ENCODE assay signal across 10 cellular contexts in the genomic region with DNA sequence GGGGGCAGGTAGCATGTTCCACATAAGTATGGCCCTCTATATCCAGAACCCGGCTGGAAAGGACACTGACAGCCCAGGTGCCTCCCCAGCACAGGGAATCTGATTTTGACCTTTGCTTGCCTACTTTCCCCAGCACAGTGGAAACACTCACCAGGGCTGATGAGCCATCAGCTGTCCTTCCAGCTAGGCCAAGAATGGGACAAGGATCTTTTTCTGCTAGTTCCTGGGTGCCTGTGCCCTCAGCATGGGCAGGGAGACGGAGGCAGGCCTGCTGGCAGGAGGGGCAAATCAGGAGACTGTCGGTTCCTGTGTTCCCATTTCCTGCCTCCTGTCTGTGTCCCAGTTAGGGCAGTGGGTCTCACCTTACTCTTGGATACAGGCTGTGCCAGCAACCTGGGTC. TPM values are rescaled to one million over a fixed set of nuclear protein-coding genes. Genes with fewer than 3 reads are reported as not detected.
DNase-seq lines count a peak whose midpoint lies in the region; ATAC-seq and TF ChIP-seq lines count a peak whose summit lies in the region.
"Had no signal": no experiment of that assay in that cellular context is flagged by ENCODE, and none has a peak within 500 bp of the region (broad histone marks: within the 10 kb centered on the region; RNA-seq: fewer than 3 reads in every experiment).

No MANE protein-coding gene starts in this region.

- TF ChIP-seq POLR2A in erythroblast (IDR thresholded peaks at IDR 0.05; ENCODE audit: low read length) = no peak

- no peak for ATAC-seq in activated naive CD8-positive, alpha-beta T cell treated with anti-CD3 and anti-CD28 coated beads, Interleukin-2, amount 10 ng/mL, durations not matched to agents 7 days and 5 days (ENCODE audit: low read depth)
- ATAC-seq in left lobe of liver (peak; percentile 22), thoracic aorta (ENCODE audit: insufficient number of reproducible peaks, low FRiP score, low read depth) (no peak)

- H3K27ac ChIP-seq in thoracic aorta = no peak overlapping the region

- no peaks in the 10 kb centered on the region for H3K27me3 Mint-ChIP-seq in activated T-cell treated with anti-CD3 and anti-CD28 coated beads, Interleukin-2, amount 50 U/mL, for 24 hours
- no peaks in the 10 kb centered on the region for H3K27me3 Mint-ChIP-seq in activated naive CD8-positive, alpha-beta T cell treated with anti-CD3 and anti-CD28 coated beads, Interleukin-2, amount 10 ng/mL, durations not matched to agents 7 days and 5 days

- H3K4me1 ChIP-seq in thoracic aorta (ENCODE audit: control insufficient read depth in 1 of 2, low read depth in 2 of 2) = peaks cover 0 to 21% of the 10 kb centered on the region in 2 donors

- H3K27me3 ChIP-seq in thoracic aorta (replicated peaks; ENCODE audit: insufficient read depth) = no peaks in the 10 kb centered on the region

- H3K27ac Mint-ChIP-seq in activated T-cell treated with anti-CD3 and anti-CD28 coated beads, Interleukin-2, amount 50 U/mL, for 24 hours = peak overlapping the region; percentile 97
- H3K27ac Mint-ChIP-seq in activated naive CD8-positive, alpha-beta T cell treated with anti-CD3 and anti-CD28 coated beads, Interleukin-2, amount 10 ng/mL, durations not matched to agents 7 days and 5 days = peak overlapping the region; percentile 84

- peak overlapping the region; percentile 70 for H3K4me3 ChIP-seq in thoracic aorta

- POLR2A ChIA-PET in activated naive CD8-positive, alpha-beta T cell treated with anti-CD3 and anti-CD28 coated beads, Interleukin-2, amount 10 ng/mL, durations not matched to agents 7 days and 5 days (lab: Charles Lee) = interaction anchor here (0.6 to 6.7 kb wide), 16 partner anchors 9 to 373 kb away, joined by 3 to 68 read pairs (median 4); partner anchors contain the start of genes ITK and MED7

- H3K9me3 ChIP-seq in thoracic aorta = no peaks in the 10 kb centered on the region

- peaks cover 55% of the 10 kb centered on the region for H3K36me3 Mint-ChIP-seq in activated T-cell treated with anti-CD3 and anti-CD28 coated beads, Interleukin-2, amount 50 U/mL, for 24 hours (ENCODE audit: low read depth)
- H3K36me3 Mint-ChIP-seq in activated naive CD8-positive, alpha-beta T cell treated with anti-CD3 and anti-CD28 coated beads, Interleukin-2, amount 10 ng/mL, durations not matched to agents 7 days and 5 days = peaks cover 40% of the 10 kb centered on the region

- DNase-seq in activated T-cell treated with anti-CD3 and anti-CD28 coated beads, Interleukin-2, amount 50 U/mL, for 24 hours = no peak
- no peak for DNase-seq in activated T-cell treated with anti-CD3 and anti-CD28 coated beads, Interleukin-2, amount 50 U/mL, for 1 hour
- no peak for DNase-seq in activated naive CD8-positive, alpha-beta T cell treated with anti-CD3 and anti-CD28 coated beads, Interleukin-2, amount 10 ng/mL, durations not matched to agents 7 days and 5 days
- DNase-seq in left lobe of liver (ENCODE audit: low spot score) (no peak), thoracic aorta (ENCODE audit: low spot score) (no peak), NCI-H524 treated with DMSO at 0.1 percent for 48 hours (lab: John Stamatoyannopoulos, UW) (no peak), CD1c-positive myeloid dendritic cell (ENCODE audit: extremely low spot score) (no peak), erythroblast (lab: John Stamatoyannopoulos, UW) (no peak)
- DNase-seq: activated CD4-positive, alpha-beta T cell treated with anti-CD3 and anti-CD28 coated beads for 1 hour; AML-193 had no signal

- no peak for TF ChIP-seq CTCF in thoracic aorta (IDR thresholded peaks at IDR 0.05)

- peaks cover 77% of the 10 kb centered on the region for H3K4me1 Mint-ChIP-seq in activated T-cell treated with anti-CD3 and anti-CD28 coated beads, Interleukin-2, amount 50 U/mL, for 24 hours (ENCODE audit: low read depth)
- peaks cover 73% of the 10 kb centered on the region for H3K4me1 Mint-ChIP-seq in activated naive CD8-positive, alpha-beta T cell treated with anti-CD3 and anti-CD28 coated beads, Interleukin-2, amount 10 ng/mL, durations not matched to agents 7 days and 5 days

- peak overlapping the region; percentile 95 for H3K4me3 Mint-ChIP-seq in activated T-cell treated with anti-CD3 and anti-CD28 coated beads, Interleukin-2, amount 50 U/mL, for 24 hours
- H3K4me3 Mint-ChIP-seq in activated naive CD8-positive, alpha-beta T cell treated with anti-CD3 and anti-CD28 coated beads, Interleukin-2, amount 10 ng/mL, durations not matched to agents 7 days and 5 days = peak overlapping the region; percentile 93

- no peaks in the 10 kb centered on the region for H3K9me3 Mint-ChIP-seq in activated T-cell treated with anti-CD3 and anti-CD28 coated beads, Interleukin-2, amount 50 U/mL, for 24 hours
- no peaks in the 10 kb centered on the region for H3K9me3 Mint-ChIP-seq in activated naive CD8-positive, alpha-beta T cell treated with anti-CD3 and anti-CD28 coated beads, Interleukin-2, amount 10 ng/mL, durations not matched to agents 7 days and 5 days

- no peaks in the 10 kb centered on the region for H3K36me3 ChIP-seq in thoracic aorta

RNA-seq across cellular contexts. Expression of gene CYFIP2, which starts 1.1 kb away (rescaled TPM):
- total RNA-seq in activated naive CD8-positive, alpha-beta T cell treated with anti-CD3 and anti-CD28 coated beads, Interleukin-2, amount 10 ng/mL, durations not matched to agents 7 days and 5 days = 100 to 1,000 TPM; 458 to 480 TPM
- total RNA-seq in left lobe of liver (24.7 TPM), thoracic aorta (100 to 1,000 TPM in 1 of 2 donors, 10 to 100 TPM in 1; 60.0 to 192 TPM)
